In the genomic region with DNA sequence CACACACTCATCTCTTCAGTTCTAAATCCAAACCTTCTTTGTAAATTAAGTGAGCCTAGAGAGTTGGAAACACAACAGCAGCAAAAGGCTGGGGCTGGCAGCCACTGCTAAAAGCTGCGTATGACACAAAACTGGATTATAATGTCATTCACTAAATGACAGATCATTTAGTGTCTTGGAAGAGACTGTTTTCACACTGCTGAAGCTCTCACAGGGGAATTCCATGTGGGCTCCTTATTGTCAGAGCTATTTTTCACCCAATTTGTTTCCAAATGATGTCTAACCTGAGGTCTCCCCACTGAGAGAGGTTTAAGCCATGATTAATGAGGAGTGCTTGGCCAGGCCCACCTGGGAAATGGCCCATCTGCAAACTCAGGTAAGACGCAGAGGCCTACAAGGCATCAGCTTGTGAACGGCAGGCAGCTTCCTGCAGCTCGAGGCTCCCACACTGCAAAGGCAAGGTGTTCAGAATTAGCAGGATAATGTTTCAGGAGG, we compare ENCODE assay signal across 1 cellular context.
A peak's percentile ranks its signal among the peaks of the same experiment; 100 is the strongest.
TF ChIP-seq lines count a peak whose summit lies in the region.

No MANE protein-coding gene starts in this region.

TF ChIP-seq in GM12878, 131 proteins besides CTCF, POLR2A, EP300 and RAD21 (continued from another document):
- TF ChIP-seq, protein P1, sequence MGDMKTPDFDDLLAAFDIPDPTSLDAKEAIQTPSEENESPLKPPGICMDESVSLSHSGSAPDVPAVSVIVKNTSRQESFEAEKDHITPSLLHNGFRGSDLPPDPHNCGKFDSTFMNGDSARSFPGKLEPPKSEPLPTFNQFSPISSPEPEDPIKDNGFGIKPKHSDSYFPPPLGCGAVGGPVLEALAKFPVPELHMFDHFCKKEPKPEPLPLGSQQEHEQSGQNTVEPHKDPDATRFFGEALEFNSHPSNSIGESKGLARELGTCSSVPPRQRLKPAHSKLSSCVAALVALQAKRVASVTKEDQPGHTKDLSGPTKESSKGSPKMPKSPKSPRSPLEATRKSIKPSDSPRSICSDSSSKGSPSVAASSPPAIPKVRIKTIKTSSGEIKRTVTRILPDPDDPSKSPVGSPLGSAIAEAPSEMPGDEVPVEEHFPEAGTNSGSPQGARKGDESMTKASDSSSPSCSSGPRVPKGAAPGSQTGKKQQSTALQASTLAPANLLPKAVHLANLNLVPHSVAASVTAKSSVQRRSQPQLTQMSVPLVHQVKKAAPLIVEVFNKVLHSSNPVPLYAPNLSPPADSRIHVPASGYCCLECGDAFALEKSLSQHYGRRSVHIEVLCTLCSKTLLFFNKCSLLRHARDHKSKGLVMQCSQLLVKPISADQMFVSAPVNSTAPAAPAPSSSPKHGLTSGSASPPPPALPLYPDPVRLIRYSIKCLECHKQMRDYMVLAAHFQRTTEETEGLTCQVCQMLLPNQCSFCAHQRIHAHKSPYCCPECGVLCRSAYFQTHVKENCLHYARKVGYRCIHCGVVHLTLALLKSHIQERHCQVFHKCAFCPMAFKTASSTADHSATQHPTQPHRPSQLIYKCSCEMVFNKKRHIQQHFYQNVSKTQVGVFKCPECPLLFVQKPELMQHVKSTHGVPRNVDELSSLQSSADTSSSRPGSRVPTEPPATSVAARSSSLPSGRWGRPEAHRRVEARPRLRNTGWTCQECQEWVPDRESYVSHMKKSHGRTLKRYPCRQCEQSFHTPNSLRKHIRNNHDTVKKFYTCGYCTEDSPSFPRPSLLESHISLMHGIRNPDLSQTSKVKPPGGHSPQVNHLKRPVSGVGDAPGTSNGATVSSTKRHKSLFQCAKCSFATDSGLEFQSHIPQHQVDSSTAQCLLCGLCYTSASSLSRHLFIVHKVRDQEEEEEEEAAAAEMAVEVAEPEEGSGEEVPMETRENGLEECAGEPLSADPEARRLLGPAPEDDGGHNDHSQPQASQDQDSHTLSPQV (IDR thresholded peaks at IDR 0.05): no peak
- TF ChIP-seq FOXM1 (IDR thresholded peaks at IDR 0.05; ENCODE audit: low read depth, low read length) (peak; percentile 74; the same call in 1 of the 2 replicates), IKZF2 (IDR thresholded peaks at IDR 0.05) (peak; percentile 49 to 68; a peak in 3 of 4 replicates), ZNF622 (IDR thresholded peaks at IDR 0.05) (no peak), SUPT20H (IDR thresholded peaks at IDR 0.05; ENCODE audit: borderline replicate concordance, control insufficient read depth, low read depth, low read length) (no peak), RUNX3 (IDR thresholded peaks at IDR 0.05; ENCODE audit: low read length) (peak; percentile 74)
- TF ChIP-seq, protein P2, sequence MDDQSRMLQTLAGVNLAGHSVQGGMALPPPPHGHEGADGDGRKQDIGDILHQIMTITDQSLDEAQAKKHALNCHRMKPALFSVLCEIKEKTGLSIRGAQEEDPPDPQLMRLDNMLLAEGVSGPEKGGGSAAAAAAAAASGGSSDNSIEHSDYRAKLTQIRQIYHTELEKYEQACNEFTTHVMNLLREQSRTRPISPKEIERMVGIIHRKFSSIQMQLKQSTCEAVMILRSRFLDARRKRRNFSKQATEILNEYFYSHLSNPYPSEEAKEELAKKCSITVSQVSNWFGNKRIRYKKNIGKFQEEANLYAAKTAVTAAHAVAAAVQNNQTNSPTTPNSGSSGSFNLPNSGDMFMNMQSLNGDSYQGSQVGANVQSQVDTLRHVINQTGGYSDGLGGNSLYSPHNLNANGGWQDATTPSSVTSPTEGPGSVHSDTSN (IDR thresholded peaks at IDR 0.05; ENCODE audit: insufficient replicate concordance, low read depth, low read length): peak; percentile 52
- TF ChIP-seq, protein P3, sequence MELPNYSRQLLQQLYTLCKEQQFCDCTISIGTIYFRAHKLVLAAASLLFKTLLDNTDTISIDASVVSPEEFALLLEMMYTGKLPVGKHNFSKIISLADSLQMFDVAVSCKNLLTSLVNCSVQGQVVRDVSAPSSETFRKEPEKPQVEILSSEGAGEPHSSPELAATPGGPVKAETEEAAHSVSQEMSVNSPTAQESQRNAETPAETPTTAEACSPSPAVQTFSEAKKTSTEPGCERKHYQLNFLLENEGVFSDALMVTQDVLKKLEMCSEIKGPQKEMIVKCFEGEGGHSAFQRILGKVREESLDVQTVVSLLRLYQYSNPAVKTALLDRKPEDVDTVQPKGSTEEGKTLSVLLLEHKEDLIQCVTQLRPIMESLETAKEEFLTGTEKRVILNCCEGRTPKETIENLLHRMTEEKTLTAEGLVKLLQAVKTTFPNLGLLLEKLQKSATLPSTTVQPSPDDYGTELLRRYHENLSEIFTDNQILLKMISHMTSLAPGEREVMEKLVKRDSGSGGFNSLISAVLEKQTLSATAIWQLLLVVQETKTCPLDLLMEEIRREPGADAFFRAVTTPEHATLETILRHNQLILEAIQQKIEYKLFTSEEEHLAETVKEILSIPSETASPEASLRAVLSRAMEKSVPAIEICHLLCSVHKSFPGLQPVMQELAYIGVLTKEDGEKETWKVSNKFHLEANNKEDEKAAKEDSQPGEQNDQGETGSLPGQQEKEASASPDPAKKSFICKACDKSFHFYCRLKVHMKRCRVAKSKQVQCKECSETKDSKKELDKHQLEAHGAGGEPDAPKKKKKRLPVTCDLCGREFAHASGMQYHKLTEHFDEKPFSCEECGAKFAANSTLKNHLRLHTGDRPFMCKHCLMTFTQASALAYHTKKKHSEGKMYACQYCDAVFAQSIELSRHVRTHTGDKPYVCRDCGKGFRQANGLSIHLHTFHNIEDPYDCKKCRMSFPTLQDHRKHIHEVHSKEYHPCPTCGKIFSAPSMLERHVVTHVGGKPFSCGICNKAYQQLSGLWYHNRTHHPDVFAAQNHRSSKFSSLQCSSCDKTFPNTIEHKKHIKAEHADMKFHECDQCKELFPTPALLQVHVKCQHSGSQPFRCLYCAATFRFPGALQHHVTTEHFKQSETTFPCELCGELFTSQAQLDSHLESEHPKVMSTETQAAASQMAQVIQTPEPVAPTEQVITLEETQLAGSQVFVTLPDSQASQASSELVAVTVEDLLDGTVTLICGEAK (IDR thresholded peaks at IDR 0.05; ENCODE audit: borderline replicate concordance): no peak
